In the genomic region with DNA sequence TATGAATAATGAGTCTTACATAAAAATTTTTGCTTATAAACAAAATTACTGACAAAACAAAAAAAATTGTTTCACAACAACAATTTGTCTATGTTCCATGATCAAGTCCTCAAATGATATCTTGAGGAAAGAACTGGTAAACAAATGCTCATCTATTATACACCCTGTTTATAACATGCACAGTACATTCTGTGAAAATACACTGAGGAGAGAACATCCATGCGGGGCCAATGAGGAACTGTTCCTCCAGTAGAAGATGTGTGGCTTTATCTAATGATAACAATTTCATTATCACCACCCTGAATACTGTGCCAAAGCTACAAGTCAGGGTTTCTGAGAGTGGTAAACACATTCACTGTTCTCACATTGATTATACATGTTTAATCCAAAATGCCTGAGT, we compare ENCODE assay signal across 29 cellular contexts. TPM values are rescaled to one million over a fixed set of nuclear protein-coding genes. Genes with fewer than 3 reads are reported as not detected.
"Had no signal": no experiment of that assay in that cellular context is flagged by ENCODE, and none has a peak within 500 bp of the region (broad histone marks: within the 10 kb centered on the region; RNA-seq: fewer than 3 reads in every experiment).

No MANE protein-coding gene starts in this region.

- ATAC-seq: activated CD4-positive, alpha-beta T cell treated with anti-CD3 and anti-CD28 coated beads for 36 hours; activated CD8-positive, alpha-beta memory T cell treated with anti-CD3 and anti-CD28 coated beads, Interleukin-2, amount 10 ng/mL, durations not matched to agents 7 days and 5 days; activated CD8-positive, alpha-beta T cell treated with anti-CD3 and anti-CD28 coated beads, Interleukin-2, amount 10 ng/mL, durations not matched to agents 7 days and 5 days; gastrocnemius medialis; left cardiac atrium; naive thymus-derived CD8-positive, alpha-beta T cell; pancreas; stimulated activated naive CD8-positive, alpha-beta T cell treated with anti-CD3 and anti-CD28 coated beads, Interleukin-15, Interleukin-2, amounts not matched to agents 100 U/mL and 50 U/mL, for 24 hours had no signal

- H3K27ac ChIP-seq: adrenal gland, cardiac muscle cell, coronary artery, gastrocnemius medialis, prostate gland, vagina had no signal

- DNase-seq: activated B cell treated with CpG ODN at 0.5 μM for 24 hours; activated CD4-positive, alpha-beta T cell treated with anti-CD3 and anti-CD28 coated beads for 36 hours; activated CD8-positive, alpha-beta memory T cell treated with anti-CD3 and anti-CD28 coated beads, Interleukin-2, amount 10 ng/mL, durations not matched to agents 7 days and 5 days; activated CD8-positive, alpha-beta T cell treated with anti-CD3 and anti-CD28 coated beads, Interleukin-2, amount 10 ng/mL, durations not matched to agents 7 days and 5 days; activated naive CD4-positive, alpha-beta T cell; activated naive CD8-positive, alpha-beta T cell treated with anti-CD3 and anti-CD28 coated beads for 36 hours; activated T-cell treated with anti-CD3 and anti-CD28 coated beads, Interleukin-2, amount 50 U/mL, for 48 hours; adrenal gland; aorta; cerebellar nuclear complex; dorsolateral prefrontal cortex; effector memory CD4-positive, alpha-beta T cell; gastrocnemius medialis; hippocampal formation; left cardiac atrium; mammary epithelial cell; midbrain; naive thymus-derived CD8-positive, alpha-beta T cell; nucleus accumbens; pancreas; stimulated activated CD4-positive, alpha-beta T cell treated with anti-CD3 and anti-CD28 coated beads, Interleukin-4, amount 100 ng/mL, for 1 hour; stimulated activated naive CD8-positive, alpha-beta T cell treated with anti-CD3 and anti-CD28 coated beads, Interleukin-15, Interleukin-2, amounts not matched to agents 100 U/mL and 50 U/mL, for 24 hours; T-helper 1 cell; testis had no signal

- FAIRE-seq: keratinocyte, pancreas had no signal

- H3K4me1 ChIP-seq: prostate gland had no signal

- H3K27me3 ChIP-seq: adrenal gland, cardiac muscle cell, dorsolateral prefrontal cortex, gastrocnemius medialis, pancreas, testis, vagina had no signal

- H3K9me3 ChIP-seq: adrenal gland, gastrocnemius medialis, pancreas, prostate gland, testis, vagina had no signal

- H3K36me3 ChIP-seq: prostate gland had no signal

- H3K4me3 ChIP-seq: adrenal gland, cardiac muscle cell, coronary artery, dorsolateral prefrontal cortex, gastrocnemius medialis, pancreas, prostate gland, testis, vagina had no signal

RNA-seq across cellular contexts. Expression of a gene that starts 28.9 kb away (rescaled TPM):
- total RNA-seq: vagina had no signal
